ENCODE assay signal across 1 cellular context in genomic region chr11:11010624-11011127, GRCh38.
TF ChIP-seq lines count a peak whose summit lies in the region.

No MANE protein-coding gene starts in this region.

TF ChIP-seq in K562, 482 proteins besides CTCF, POLR2A, EP300 and RAD21 (continued from another document and continues in another):
- TF ChIP-seq CREB3L1 (IDR thresholded peaks at IDR 0.05; ENCODE audit: borderline replicate concordance, low read depth): no peak
- TF ChIP-seq CBX5 (IDR thresholded peaks at IDR 0.05; ENCODE audit: borderline replicate concordance, low read depth): no peak
- TF ChIP-seq ZBTB1 (CRISPR knock-in tag; IDR thresholded peaks at IDR 0.05; ENCODE audit: borderline replicate concordance, low read depth): no peak
- TF ChIP-seq ARID4B (CRISPR knock-in tag; IDR thresholded peaks at IDR 0.05): no peak
- TF ChIP-seq PTBP1 (IDR thresholded peaks at IDR 0.05; ENCODE audit: low read depth, low read length): no peak
- no peak for TF ChIP-seq AFF1 (IDR thresholded peaks at IDR 0.05; ENCODE audit: low read depth in 1 of 2, partially characterized antibody in 2 of 2)
- TF ChIP-seq BRD9 (IDR thresholded peaks at IDR 0.05; ENCODE audit: low read depth, partially characterized antibody): no peak
- no peak for TF ChIP-seq AFF4 (CRISPR knock-in tag; IDR thresholded peaks at IDR 0.05)
- TF ChIP-seq SRSF3 (IDR thresholded peaks at IDR 0.05; ENCODE audit: insufficient read depth, low read length): no peak
- TF ChIP-seq FOXP4 (CRISPR knock-in tag; IDR thresholded peaks at IDR 0.05; ENCODE audit: borderline replicate concordance): no peak
- no peak for TF ChIP-seq LCOR (CRISPR knock-in tag; IDR thresholded peaks at IDR 0.05)
- TF ChIP-seq PBX2 (CRISPR knock-in tag; IDR thresholded peaks at IDR 0.05; ENCODE audit: low read depth): no peak
- peak; percentile 66 for TF ChIP-seq PBX2 (tag; conservative IDR thresholded peaks at IDR 0.05; ENCODE audit: low read depth)
- TF ChIP-seq ATF3 (IDR thresholded peaks at IDR 0.05): peak; percentile 43; the same call in 1 of the 2 replicates
- TF ChIP-seq ATF3 (CRISPR knock-in tag; conservative IDR thresholded peaks at IDR 0.05): no peak
- no peak for TF ChIP-seq SRSF7 (optimal IDR thresholded peaks at IDR 0.05; ENCODE audit: low read depth, low read length)
- no peak for TF ChIP-seq NFIX (CRISPR knock-in tag; IDR thresholded peaks at IDR 0.05; ENCODE audit: low read depth)
- no peak for TF ChIP-seq SNAPC5 (CRISPR knock-in tag; IDR thresholded peaks at IDR 0.05)
- TF ChIP-seq ZMIZ1 (IDR thresholded peaks at IDR 0.05; ENCODE audit: low read depth in 2 of 2, low read length in 2 of 2): no peak
- peak; percentile 63; the same call in 1 of the 2 replicates for TF ChIP-seq TARDBP (IDR thresholded peaks at IDR 0.05)
- TF ChIP-seq DMBX1 (CRISPR knock-in tag; IDR thresholded peaks at IDR 0.05; ENCODE audit: borderline replicate concordance): no peak
- TF ChIP-seq JUND (IDR thresholded peaks at IDR 0.05; ENCODE audit: borderline replicate concordance, low read depth, low read length): no peak
- TF ChIP-seq JUND (tag; IDR thresholded peaks at IDR 0.05; ENCODE audit: borderline replicate concordance, low read depth, low read length): peak; percentile 30; the same call in 1 of the 3 replicates
- TF ChIP-seq ZNF239 (CRISPR knock-in tag; IDR thresholded peaks at IDR 0.05): no peak
- TF ChIP-seq HDGF (IDR thresholded peaks at IDR 0.05): no peak
- peak; percentile 66 for TF ChIP-seq MEIS2 (IDR thresholded peaks at IDR 0.05; ENCODE audit: partially characterized antibody)
- no peak for TF ChIP-seq NCOA4 (IDR thresholded peaks at IDR 0.05; ENCODE audit: partially characterized antibody)
